Comparison of ENCODE assay signal across 18 cellular contexts in genomic region chr5:141495456-141495811, GRCh38. TPM values are rescaled to one million over a fixed set of nuclear protein-coding genes. Genes with fewer than 3 reads are reported as not detected.
DNase-seq lines count a peak whose midpoint lies in the region; ATAC-seq, FAIRE-seq and TF ChIP-seq lines count a peak whose summit lies in the region.
"Had no signal": no experiment of that assay in that cellular context is flagged by ENCODE, and none has a peak within 500 bp of the region (broad histone marks: within the 10 kb centered on the region; RNA-seq: fewer than 3 reads in every experiment).

No MANE protein-coding gene starts in this region.

- H3K4me1 Mint-ChIP-seq in memory B cell = peaks cover 12% of the 10 kb centered on the region
- H3K4me1 Mint-ChIP-seq in stimulated activated effector memory CD8-positive, alpha-beta T cell treated with anti-CD3 and anti-CD28 coated beads, Interleukin-12 subunit alpha, Interleukin-12 subunit beta, amount 100 ng/mL, for 72 hours = peaks cover 30% of the 10 kb centered on the region

- DNase-seq in caudate nucleus (lab: John Stamatoyannopoulos, UW) = no peak
- no peak for DNase-seq in memory B cell (ENCODE audit: low spot score in 2 of 2)
- no peak for DNase-seq in stimulated activated effector memory CD8-positive, alpha-beta T cell treated with anti-CD3 and anti-CD28 coated beads, Interleukin-12 subunit alpha, Interleukin-12 subunit beta, amount 100 ng/mL, for 72 hours (ENCODE audit: low spot score in 2 of 2)
- no peak for DNase-seq in midbrain (lab: John Stamatoyannopoulos, UW)
- no peak for DNase-seq in HTR-8/SVneo (ENCODE audit: insufficient read length, low spot score)
- no peak for DNase-seq in H54 (ENCODE audit: insufficient read length, low spot score)
- no peak for DNase-seq in right atrium auricular region (ENCODE audit: low spot score)
- DNase-seq: activated CD4-positive, alpha-beta memory T cell treated with anti-CD3 and anti-CD28 coated beads for 36 hours; cerebellar nuclear complex; NCI-H2107; small intestine; SW 1271; tibial artery had no signal

- H3K4me1 ChIP-seq in HUES48 (ENCODE audit: control insufficient read depth, insufficient read depth, low read length) = peaks cover 33% of the 10 kb centered on the region
- H3K4me1 ChIP-seq in right atrium auricular region = peaks cover 0 to 29% of the 10 kb centered on the region in 2 donors

- FAIRE-seq in HTR-8/SVneo (lab: Jason Lieb, UNC) = no peak
- FAIRE-seq in H54 (lab: Jason Lieb, UNC) = no peak
- FAIRE-seq: islet of Langerhans, K562, small intestine had no signal

- H3K27me3 ChIP-seq in HUES48 (ENCODE audit: control insufficient read depth, insufficient read depth, low read length) (peaks cover 57% of the 10 kb centered on the region), right atrium auricular region (no peaks in the 10 kb centered on the region)
- H3K27me3 ChIP-seq: tibial artery had no signal

- no peak for TF ChIP-seq POLR2A in H54 (IDR thresholded peaks at IDR 0.05; ENCODE audit: low read depth, low read length)

- peaks cover 16% of the 10 kb centered on the region for H3K27me3 Mint-ChIP-seq in memory B cell

- no peak for ATAC-seq in memory B cell (ENCODE audit: low read depth)
- ATAC-seq in stimulated activated effector memory CD8-positive, alpha-beta T cell treated with anti-CD3 and anti-CD28 coated beads, Interleukin-12 subunit alpha, Interleukin-12 subunit beta, amount 100 ng/mL, for 72 hours = no peak

- no peak for TF ChIP-seq CTCF in right atrium auricular region (IDR thresholded peaks at IDR 0.05)

- no peaks in the 10 kb centered on the region for H3K36me3 ChIP-seq in HUES48 (ENCODE audit: control insufficient read depth, insufficient read depth, low read length)
- peaks cover 10% of the 10 kb centered on the region for H3K36me3 ChIP-seq in right atrium auricular region

- H3K27ac Mint-ChIP-seq in memory B cell = no peak overlapping the region
- no peak overlapping the region for H3K27ac Mint-ChIP-seq in stimulated activated effector memory CD8-positive, alpha-beta T cell treated with anti-CD3 and anti-CD28 coated beads, Interleukin-12 subunit alpha, Interleukin-12 subunit beta, amount 100 ng/mL, for 72 hours
- H3K27ac Mint-ChIP-seq: activated CD4-positive, alpha-beta memory T cell treated with anti-CD3 and anti-CD28 coated beads for 36 hours; B cell had no signal

- H3K4me3 ChIP-seq in HUES48 (ENCODE audit: low read depth, low read length) (peak overlapping the region; percentile 48), right atrium auricular region (no peak overlapping the region)
- H3K4me3 ChIP-seq: K562, tibial artery had no signal

- H3K36me3 Mint-ChIP-seq in memory B cell = peaks cover 4% of the 10 kb centered on the region
- H3K36me3 Mint-ChIP-seq in stimulated activated effector memory CD8-positive, alpha-beta T cell treated with anti-CD3 and anti-CD28 coated beads, Interleukin-12 subunit alpha, Interleukin-12 subunit beta, amount 100 ng/mL, for 72 hours = no peaks in the 10 kb centered on the region
- H3K36me3 Mint-ChIP-seq: activated CD4-positive, alpha-beta memory T cell treated with anti-CD3 and anti-CD28 coated beads for 36 hours had no signal

- H3K27ac ChIP-seq in HUES48 (ENCODE audit: low read depth, low read length) (peak overlapping the region; percentile 81), caudate nucleus (ENCODE audit: low read depth, low read length) (peak overlapping the region; percentile 89), right atrium auricular region (no peak overlapping the region)
- H3K27ac ChIP-seq: epithelial cell of prostate had no signal

- H3K9me3 Mint-ChIP-seq in memory B cell = no peaks in the 10 kb centered on the region
- H3K9me3 Mint-ChIP-seq in stimulated activated effector memory CD8-positive, alpha-beta T cell treated with anti-CD3 and anti-CD28 coated beads, Interleukin-12 subunit alpha, Interleukin-12 subunit beta, amount 100 ng/mL, for 72 hours = no peaks in the 10 kb centered on the region
- H3K9me3 Mint-ChIP-seq: activated CD4-positive, alpha-beta memory T cell treated with anti-CD3 and anti-CD28 coated beads for 36 hours had no signal

- H3K9ac ChIP-seq in HUES48 (ENCODE audit: low read depth, low read length) = no peak overlapping the region

- H3K9me3 ChIP-seq in HUES48 (ENCODE audit: control insufficient read depth, insufficient read depth, low read length) = no peaks in the 10 kb centered on the region
- no peaks in the 10 kb centered on the region for H3K9me3 ChIP-seq in right atrium auricular region
- H3K9me3 ChIP-seq: tibial artery had no signal

- peak overlapping the region; percentile 1 for H3K4me3 Mint-ChIP-seq in memory B cell
- peak overlapping the region; percentile 31 for H3K4me3 Mint-ChIP-seq in stimulated activated effector memory CD8-positive, alpha-beta T cell treated with anti-CD3 and anti-CD28 coated beads, Interleukin-12 subunit alpha, Interleukin-12 subunit beta, amount 100 ng/mL, for 72 hours
- H3K4me3 Mint-ChIP-seq: activated CD4-positive, alpha-beta memory T cell treated with anti-CD3 and anti-CD28 coated beads for 36 hours; B cell had no signal

RNA-seq across cellular contexts. Expression of gene PCDHGC5, which starts 6.6 kb away (rescaled TPM):
- total RNA-seq in right atrium auricular region = 1 to 10 TPM; 1.4 to 1.7 TPM
- total RNA-seq: activated CD4-positive, alpha-beta memory T cell treated with anti-CD3 and anti-CD28 coated beads for 36 hours; K562 had no signal

RNA-seq across cellular contexts. Expression of gene PCDHGC4, which starts 10.6 kb away (rescaled TPM):
- total RNA-seq in right atrium auricular region = 1 to 10 TPM; 1.5 to 1.7 TPM
- total RNA-seq: activated CD4-positive, alpha-beta memory T cell treated with anti-CD3 and anti-CD28 coated beads for 36 hours had no signal

RNA-seq across cellular contexts. Expression of gene PCDHGC3, which starts 19.7 kb away (rescaled TPM):
- total RNA-seq in right atrium auricular region = 10 to 100 TPM; 24.1 to 38.3 TPM
- total RNA-seq: activated CD4-positive, alpha-beta memory T cell treated with anti-CD3 and anti-CD28 coated beads for 36 hours had no signal

Comparison
In these comparisons a context has a peak if more than half of its experiments do, and no peak if none do; other contexts are left out.
1. H3K27ac ChIP-seq: peak in HUES48 (single experiment) and caudate nucleus (single experiment); none in right atrium auricular region (0 of 2).